In genomic region chr9:70094747-70095146, GRCh38 we compare ENCODE assay signal across 17 cellular contexts. TPM values are rescaled to one million over a fixed set of nuclear protein-coding genes. Genes with fewer than 3 reads are reported as not detected.
A peak's percentile ranks its signal among the peaks of the same experiment; 100 is the strongest.
DNase-seq lines count a peak whose midpoint lies in the region; ATAC-seq, FAIRE-seq and TF ChIP-seq lines count a peak whose summit lies in the region.
"Had no signal": no experiment of that assay in that cellular context is flagged by ENCODE, and none has a peak within 500 bp of the region (broad histone marks: within the 10 kb centered on the region; RNA-seq: fewer than 3 reads in every experiment).

No MANE protein-coding gene starts in this region.

- no TSS peak for BruUV-seq in GM12878 (replicated peaks; lab: Mats Ljungman, UMichigan)

- H3K27me3 ChIP-seq in GM12878 (replicated peaks in 1 of 2; ENCODE audit: control insufficient read depth in 2 of 2, insufficient read depth in 2 of 2, low read length in 1 of 2) = no peaks in the 10 kb centered on the region; a peak in 1 of 4 replicates
- H3K27me3 ChIP-seq in keratinocyte (ENCODE audit: control insufficient read depth, extremely low read depth, insufficient read depth, low read length) = no peaks in the 10 kb centered on the region
- H3K27me3 ChIP-seq: BE2C had no signal

- no peak for TF ChIP-seq POLR2A in GM12878 (IDR thresholded peaks at IDR 0.05; ENCODE audit: low read depth, low read length)

- H3K4me3 ChIP-seq in GM12878 = no peak overlapping the region
- no peak overlapping the region for H3K4me3 ChIP-seq in keratinocyte (ENCODE audit: control insufficient read depth in 2 of 3, extremely low read depth in 1 of 3, insufficient read depth in 2 of 3, low read depth in 1 of 3, low read length in 3 of 3)
- H3K4me3 ChIP-seq: A549, GM23248 had no signal

- RAD21 ChIA-PET in GM12878 (lab: Charles Lee; ENCODE audit: unreplicated experiment) = no interaction called here

- SMC1A ChIA-PET in GM12878 (lab: Charles Lee; ENCODE audit: uncharacterized antibody, unreplicated experiment) = no interaction called here

- FAIRE-seq in GM12878 (lab: Jason Lieb, UNC) = no peak
- FAIRE-seq in keratinocyte (lab: Jason Lieb, UNC) = peak; percentile 52
- FAIRE-seq: A549 had no signal

- TF ChIP-seq RAD21 in GM12878 (IDR thresholded peaks at IDR 0.05; ENCODE audit: insufficient read depth, low read depth, low read length) = no peak

- H3K79me2 ChIP-seq in GM12878 (ENCODE audit: control insufficient read depth, insufficient read depth, low read length) (no peaks in the 10 kb centered on the region), keratinocyte (ENCODE audit: control insufficient read depth, insufficient read depth, low read length) (no peaks in the 10 kb centered on the region)

- H3K36me3 ChIP-seq in GM12878 (ENCODE audit: control insufficient read depth in 2 of 2, insufficient read depth in 2 of 2, low read length in 1 of 2) (no peaks in the 10 kb centered on the region), keratinocyte (ENCODE audit: control insufficient read depth in 2 of 2, extremely low read depth in 1 of 2, insufficient read depth in 2 of 2, low read length in 2 of 2) (no peaks in the 10 kb centered on the region)
- H3K36me3 ChIP-seq: BE2C had no signal

- H2AFZ ChIP-seq in GM12878 (ENCODE audit: control insufficient read depth, low read depth, low read length) (no peak overlapping the region), keratinocyte (ENCODE audit: control insufficient read depth, low read length) (no peak overlapping the region)
- H2AFZ ChIP-seq: GM23248 had no signal

- TF ChIP-seq EP300 in GM12878 (IDR thresholded peaks at IDR 0.05; ENCODE audit: borderline replicate concordance in 1 of 2, control insufficient read depth in 1 of 2, low read depth in 2 of 2, low read length in 2 of 2) = no peak

- no peak for TF ChIP-seq CTCF in GM12878 (IDR thresholded peaks at IDR 0.05 in 2 of 3, conservative IDR thresholded peaks at IDR 0.05 in 1 of 3; ENCODE audit: control insufficient read depth in 2 of 3, extremely low read depth in 1 of 3, insufficient read depth in 1 of 3, low read depth in 3 of 3, low read length in 3 of 3)
- no peak for TF ChIP-seq CTCF in keratinocyte (optimal IDR thresholded peaks at IDR 0.05 in 1 of 3, IDR thresholded peaks at IDR 0.05 in 1 of 3, conservative IDR thresholded peaks at IDR 0.05 in 1 of 3; ENCODE audit: extremely low read depth in 1 of 3, insufficient read depth in 2 of 3, low read length in 3 of 3)

- DNase-seq in NCI-H226 (peak; percentile 37), GM12878 (ENCODE audit: low read depth, low spot score) (no peak), keratinocyte (ENCODE audit: low read depth, low spot score) (no peak), GM19238 (ENCODE audit: insufficient read length, low spot score) (no peak), DMS79 (lab: John Stamatoyannopoulos, UW) (no peak)
- no peak for DNase-seq in activated CD4-positive, alpha-beta T cell treated with anti-CD3 and anti-CD28 coated beads for 48 hours
- DNase-seq: BE2C; CD4-positive, alpha-beta memory T cell; DMS153; DND-41; GDM1; GM23248; H9 had no signal

- H3K9me3 ChIP-seq in GM12878 (replicated peaks; ENCODE audit: control insufficient read depth, insufficient read depth, low read length) (no peaks in the 10 kb centered on the region), keratinocyte (ENCODE audit: control insufficient read depth, low read depth, low read length) (no peaks in the 10 kb centered on the region)
- H3K9me3 ChIP-seq: A549, BE2C had no signal

- H3K9me1 ChIP-seq in keratinocyte (ENCODE audit: control insufficient read depth, extremely low read depth, insufficient read depth, low read length) = no peaks in the 10 kb centered on the region

- H3K9ac ChIP-seq in GM12878 (ENCODE audit: control insufficient read depth, insufficient read depth, low read length) = no peak overlapping the region
- H3K9ac ChIP-seq in keratinocyte (ENCODE audit: control insufficient read depth, extremely low read depth, insufficient read depth, low read length) = no peak overlapping the region
- H3K9ac ChIP-seq: GM23248 had no signal

- intact Hi-C loops in GM12878 (cut with micrococcal nuclease; ENCODE audit: unreplicated experiment) = no loop called here

- H4K20me1 ChIP-seq in GM12878 (ENCODE audit: control insufficient read depth, insufficient read depth) (no peaks in the 10 kb centered on the region), keratinocyte (ENCODE audit: control insufficient read depth, extremely low read depth, insufficient read depth, low read length) (no peaks in the 10 kb centered on the region)

- H3K4me2 ChIP-seq in GM12878 (ENCODE audit: control insufficient read depth, insufficient read depth) = no peak overlapping the region
- no peak overlapping the region for H3K4me2 ChIP-seq in keratinocyte (ENCODE audit: control insufficient read depth, extremely low read depth, insufficient read depth, low read depth, low read length)
- H3K4me2 ChIP-seq: A549 had no signal

- CTCF ChIA-PET in GM12878 (lab: Yijun Ruan, JAX) = interaction anchor here (1.6 to 4.6 kb wide), 2 partner anchors 11 to 17 kb away, joined by 3 to 37 read pairs; no protein-coding TSS in a partner anchor

- ATAC-seq in GM12878 (no peak), GM18873 (IDR thresholded peaks at IDR 0.05; ENCODE audit: low FRiP score, unreplicated experiment) (no peak)
- ATAC-seq: A549 had no signal

- dilution Hi-C loops in keratinocyte (cut with MboI; ENCODE audit: extremely low pct_ligation_motif_present, low sequenced_read_pairs) = no loop called here

- POLR2A ChIA-PET in GM12878 (lab: Charles Lee) = no interaction called here

- H3K27ac ChIP-seq in GM12878 (ENCODE audit: control insufficient read depth, insufficient read depth) (no peak overlapping the region), keratinocyte (ENCODE audit: control insufficient read depth, insufficient read depth, low read length) (no peak overlapping the region)
- H3K27ac ChIP-seq: A549, C4-2B, GM23248 had no signal

- H3K4me1 ChIP-seq in GM12878 (ENCODE audit: control insufficient read depth, insufficient read depth, low read length) (no peaks in the 10 kb centered on the region), keratinocyte (ENCODE audit: control insufficient read depth, extremely low read depth, insufficient read depth, low read length) (no peaks in the 10 kb centered on the region)
- H3K4me1 ChIP-seq: A549 had no signal

- in situ Hi-C loops in GM12878 (cut with MboI) = no loop called here

TF ChIP-seq in GM12878, 131 proteins besides CTCF, POLR2A, EP300 and RAD21:
- peak; percentile 62; the same call in 1 of the 2 replicates for TF ChIP-seq SMARCA5 (IDR thresholded peaks at IDR 0.05)
- TF ChIP-seq POU2F2 (IDR thresholded peaks at IDR 0.05; ENCODE audit: borderline replicate concordance, low read depth, low read length) = no peak

RNA-seq across cellular contexts. Expression of gene MAMDC2, which starts 51.1 kb away (rescaled TPM):
- total RNA-seq in GM12878 (2013; cell fraction: nucleolus; rRNA removed) = not detected in 2 replicates
- total RNA-seq in GM12878 (2014; rRNA removed) = not detected in 2 replicates
- not detected in 2 replicates for total RNA-seq in GM12878 (2014; rRNA removed; fragmentation: Illumina TruSeq; extraction: Trizol)
- total RNA-seq in GM12878 (2021) = not detected in 2 replicates
- not detected for polyA plus RNA-seq in GM12878 (2011; ENCODE audit: low read depth)
- 0.01 TPM in 1 of 2 replicates, not detected in the other for polyA plus RNA-seq in GM12878 (2011; rRNA removed)
- not detected in 2 replicates for polyA plus RNA-seq in GM12878 (2011; cell fraction: cytosol; rRNA removed)
- polyA plus RNA-seq in GM12878 (2011; cell fraction: nucleus; rRNA removed) = not detected in 2 replicates
- polyA plus RNA-seq in GM12878 (2012) = not detected in 2 replicates
- not detected in 2 replicates for polyA plus RNA-seq in GM12878 (2014; fragmentation: Illumina TruSeq; extraction: Trizol)
- polyA plus RNA-seq in GM12878 (2014; fragmentation: Nextera tagmentation; extraction: Ambion mirVana) = not detected
- not detected in 2 replicates for polyA plus RNA-seq in GM12878 (2014; rRNA removed)
- polyA plus RNA-seq in GM12878 (2016; fragmentation: Nextera tagmentation; extraction: Ambion mirVana) = under 1 TPM in 1 of 2 experiments, not detected in 1; 0.09 TPM
- not detected in 2 replicates for polyA minus RNA-seq in GM12878 (2011; rRNA and poly(A)+ RNA removed)
- not detected in 2 replicates for polyA minus RNA-seq in GM12878 (2011; cell fraction: cytosol; rRNA and poly(A)+ RNA removed)
- polyA minus RNA-seq in GM12878 (2011; cell fraction: nucleus; rRNA and poly(A)+ RNA removed) = not detected in 2 replicates
- polyA plus RNA-seq in keratinocyte = 1.3 to 8.2 TPM (median 4.2 TPM) in 3 replicates
- polyA plus RNA-seq in keratinocyte (2011; ENCODE audit: low read depth) = 0.21 TPM
- polyA plus RNA-seq in keratinocyte (2011; cell fraction: cytosol; rRNA removed) = 0.83 and 1.1 TPM in 2 replicates
- 3.7 and 4.0 TPM in 2 replicates for polyA plus RNA-seq in keratinocyte (2011; cell fraction: nucleus; rRNA removed)
- 0.31 and 6.7 TPM in 2 replicates for polyA plus RNA-seq in keratinocyte (2012; ENCODE audit: low replicate concordance)
- 2.0 to 4.7 TPM (median 4.4 TPM) in 3 replicates for polyA minus RNA-seq in keratinocyte
- 1.5 TPM for polyA minus RNA-seq in keratinocyte (2011; cell fraction: cytosol; rRNA and poly(A)+ RNA removed)
- polyA minus RNA-seq in keratinocyte (2011; cell fraction: nucleus; rRNA and poly(A)+ RNA removed) = 3.3 and 4.8 TPM in 2 replicates
- total RNA-seq: CD4-positive, alpha-beta memory T cell; GM23248 had no signal
- polyA plus RNA-seq: CD4-positive, alpha-beta memory T cell; IgD-negative memory B cell had no signal
